ENCODE assay signal across 34 cellular contexts in the genomic region with DNA sequence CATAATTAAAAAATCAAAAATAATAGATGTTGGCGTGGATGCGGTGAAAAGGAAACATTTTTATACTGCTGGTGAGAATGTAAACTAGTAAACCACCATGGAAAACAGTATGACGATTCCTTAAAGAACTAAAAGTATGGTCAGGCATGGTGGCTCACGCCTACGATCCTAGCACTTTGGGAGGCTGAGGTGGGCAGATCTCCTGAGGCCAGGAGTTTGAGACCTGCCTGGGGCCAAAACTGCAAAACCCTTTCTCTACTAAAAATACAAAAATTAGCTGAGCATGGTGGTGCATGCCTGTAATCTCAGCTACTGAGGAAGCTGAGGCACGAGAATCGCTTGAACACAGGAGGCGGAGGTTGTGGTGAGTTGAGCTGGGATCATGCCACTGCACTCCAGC.
"Had no signal": no experiment of that assay in that cellular context is flagged by ENCODE, and none has a peak within 500 bp of the region (broad histone marks: within the 10 kb centered on the region; RNA-seq: fewer than 3 reads in every experiment).

No MANE protein-coding gene starts in this region.

- H3K4me3 ChIP-seq: MG63 had no signal

- H3K9ac ChIP-seq: KMS-11 had no signal

- DNase-seq: Karpas-422, Kasumi-1, MG63, MM.1S, MV-4-11, NCI-H1048, NCI-H1092, NCI-H1092 treated with DMSO at 0.1 percent for 48 hours, NCI-H1105, NCI-H1105 treated with DMSO at 0.1 percent for 48 hours, NCI-H1417, NCI-H1417 treated with DMSO at 0.1 percent for 48 hours, NCI-H1436, NCI-H1436 treated with DMSO at 0.1 percent for 48 hours, NCI-H146, NCI-H1694, NCI-H1694 treated with DMSO at 0.1 percent for 48 hours, NCI-H187, NCI-H187 treated with DMSO at 0.1 percent for 48 hours, NCI-H1930, NCI-H2029, NCI-H2029 treated with DMSO at 0.1 percent for 48 hours, NCI-H2081, NCI-H2081 treated with DMSO at 0.1 percent for 48 hours, NCI-H2107, NCI-H2171, NCI-H2171 treated with DMSO at 0.1 percent for 48 hours, NCI-H2227 treated with DMSO at 0.1 percent for 48 hours, NCI-H226, NCI-H345, NCI-H446, NCI-H446 treated with DMSO at 0.1 percent for 48 hours, NCI-H510A had no signal

- H3K4me2 ChIP-seq: KMS-11 had no signal

- H3K36me3 ChIP-seq: MG63 had no signal

- H3K27me3 ChIP-seq: MG63 had no signal

- H3K27ac ChIP-seq: KMS-11 had no signal
